ENCODE assay signal across 18 cellular contexts in the genomic region with DNA sequence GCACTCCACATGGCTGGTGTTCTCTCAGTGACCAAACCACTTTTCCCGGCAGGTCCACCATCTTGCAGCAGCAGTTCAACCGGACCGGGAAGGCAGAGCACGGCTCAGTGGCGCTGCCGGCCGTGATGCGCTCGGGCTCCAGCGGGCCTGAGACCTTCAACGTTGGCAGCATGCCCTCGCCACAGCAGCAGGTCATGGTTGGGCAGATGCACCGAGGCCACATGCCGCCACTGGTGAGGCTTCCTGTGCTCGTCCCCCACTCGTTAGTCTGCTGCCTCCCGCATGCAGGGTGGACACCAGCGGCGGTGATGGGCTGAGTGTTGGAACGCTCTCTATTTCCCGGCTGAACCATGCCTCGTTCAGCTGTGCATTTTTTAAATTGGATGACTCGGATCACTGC.
DNase-seq lines count a peak whose midpoint lies in the region; ATAC-seq and TF ChIP-seq lines count a peak whose summit lies in the region.
"Had no signal": no experiment of that assay in that cellular context is flagged by ENCODE, and none has a peak within 500 bp of the region (broad histone marks: within the 10 kb centered on the region; RNA-seq: fewer than 3 reads in every experiment).

No MANE protein-coding gene starts in this region.

- H4K91ac ChIP-seq in neuronal stem cell (ENCODE audit: low read depth, low read length, poor library complexity), result no peak overlapping the region

- H2BK15ac ChIP-seq in neuronal stem cell (ENCODE audit: low read length), result no peak overlapping the region

- no peak overlapping the region for H3K23ac ChIP-seq in neuronal stem cell (ENCODE audit: low read depth, low read length, poor library complexity)

- H3K27me3 Mint-ChIP-seq in endothelial cell (ENCODE audit: unreplicated experiment), result peaks cover 2% of the 10 kb centered on the region
- H3K27me3 Mint-ChIP-seq: B cell; CD4-positive, CD25-positive, alpha-beta regulatory T cell had no signal

- no peak overlapping the region for H4K8ac ChIP-seq in neuronal stem cell (ENCODE audit: low read depth, low read length)

- no peak overlapping the region for H3K4me3 Mint-ChIP-seq in endothelial cell (ENCODE audit: unreplicated experiment)
- H3K4me3 Mint-ChIP-seq: B cell; CD4-positive, CD25-positive, alpha-beta regulatory T cell; CD8-positive, alpha-beta T cell had no signal

- H3K36me3 Mint-ChIP-seq in endothelial cell (ENCODE audit: low read depth, unreplicated experiment), result peaks cover 8% of the 10 kb centered on the region
- H3K36me3 Mint-ChIP-seq: CD4-positive, CD25-positive, alpha-beta regulatory T cell; CD8-positive, alpha-beta T cell had no signal

- H2BK120ac ChIP-seq in neuronal stem cell (ENCODE audit: low read depth, low read length), result no peak overlapping the region

- no peaks in the 10 kb centered on the region for H3K9me3 ChIP-seq in neuronal stem cell (replicated peaks in 1 of 2; ENCODE audit: control insufficient read depth in 2 of 2, insufficient read depth in 1 of 2, low read depth in 1 of 2, low read length in 2 of 2)
- H3K9me3 ChIP-seq in HAP-1, result no peaks in the 10 kb centered on the region
- H3K9me3 ChIP-seq: BLaER1, Caco-2 had no signal

- H3K36me3 ChIP-seq in neuronal stem cell (replicated peaks in 1 of 2; ENCODE audit: control insufficient read depth in 2 of 2, insufficient read depth in 2 of 2, low read length in 2 of 2) (peaks cover 2 to 26% of the 10 kb centered on the region in 2 donors), HAP-1 (replicated peaks) (no peaks in the 10 kb centered on the region)
- H3K36me3 ChIP-seq: BLaER1 had no signal

- no peak overlapping the region for H2AFZ ChIP-seq in neuronal stem cell (ENCODE audit: low read length)
- H2AFZ ChIP-seq: GM23248 had no signal

- no peak for ATAC-seq in HG03108 (IDR thresholded peaks at IDR 0.05; ENCODE audit: unreplicated experiment)
- ATAC-seq: CD8-positive, alpha-beta T cell; HCT116 had no signal

- no peak for TF ChIP-seq CTCF in endothelial cell (IDR thresholded peaks at IDR 0.05; ENCODE audit: unreplicated experiment)

- H2AK5ac ChIP-seq in neuronal stem cell (ENCODE audit: low read depth, low read length), result no peak overlapping the region

- H3K4ac ChIP-seq in neuronal stem cell (ENCODE audit: low read length), result no peak overlapping the region

- no peak overlapping the region for H3K4me2 ChIP-seq in neuronal stem cell (ENCODE audit: insufficient read depth, low read length, poor library complexity, severe bottlenecking)
- H3K4me2 ChIP-seq: BLaER1 had no signal

- H3K27me3 ChIP-seq in neuronal stem cell (ENCODE audit: control insufficient read depth in 3 of 3, insufficient read depth in 3 of 3, low read depth in 1 of 3, low read length in 3 of 3) (no peaks in the 10 kb centered on the region), HAP-1 (ENCODE audit: low read depth) (no peaks in the 10 kb centered on the region)
- H3K27me3 ChIP-seq: BLaER1 had no signal

- H3K4me3 ChIP-seq in neuronal stem cell (ENCODE audit: low read length in 2 of 2), result no peak overlapping the region
- no peak overlapping the region for H3K4me3 ChIP-seq in HAP-1
- H3K4me3 ChIP-seq: BLaER1, GM23248 had no signal

- H3K27ac ChIP-seq in neuronal stem cell (replicated peaks; ENCODE audit: low read length), result no peak overlapping the region
- H3K27ac ChIP-seq: 22Rv1, BLaER1, C4-2B, GM23248 had no signal

- H3K9ac ChIP-seq in neuronal stem cell (ENCODE audit: low read depth, low read length, poor library complexity), result no peak overlapping the region
- H3K9ac ChIP-seq: BLaER1, GM23248 had no signal

- H2BK5ac ChIP-seq in neuronal stem cell (ENCODE audit: low read length), result no peak overlapping the region

- H3K4me1 ChIP-seq in neuronal stem cell (ENCODE audit: control insufficient read depth in 2 of 2, insufficient read depth in 1 of 2, low read depth in 1 of 2, low read length in 2 of 2), result peaks cover 0 to 2% of the 10 kb centered on the region in 2 donors
- H3K4me1 ChIP-seq in HAP-1, result no peaks in the 10 kb centered on the region
- H3K4me1 ChIP-seq: BLaER1, Caco-2 had no signal

- peak; percentile 4 for DNase-seq in DMS79 (lab: John Stamatoyannopoulos, UW)
- no peak for DNase-seq in DMS79 treated with DMSO at 0.1 percent for 48 hours (lab: John Stamatoyannopoulos, UW)
- DNase-seq in endothelial cell (ENCODE audit: low spot score), result no peak
- DNase-seq in neuronal stem cell (ENCODE audit: low spot score), result no peak
- DNase-seq in activated CD8-positive, alpha-beta memory T cell treated with anti-CD3 and anti-CD28 coated beads, Interleukin-2, amount 50 U/mL, for 48 hours, result no peak
- no peak for DNase-seq in HAP-1 (ENCODE audit: low spot score in 2 of 2)
- DNase-seq: Caco-2; CD4-positive, CD25-positive, alpha-beta regulatory T cell; CD8-positive, alpha-beta T cell; DMS153; GF-D8; GM23248 had no signal

- H3K4me1 Mint-ChIP-seq in endothelial cell (ENCODE audit: unreplicated experiment), result peaks cover 5% of the 10 kb centered on the region
- H3K4me1 Mint-ChIP-seq: B cell; CD4-positive, CD25-positive, alpha-beta regulatory T cell had no signal

- WGBS in neuronal stem cell (ENCODE audit: extremely low coverage in 2 of 2, insufficient read length in 2 of 2, insufficient replicate concordance in 1 of 2), 2 donors, result no CpG with 5 or more reads among the region's 23 CpGs

- no peaks in the 10 kb centered on the region for H3K9me3 Mint-ChIP-seq in endothelial cell (ENCODE audit: unreplicated experiment)
- H3K9me3 Mint-ChIP-seq: CD8-positive, alpha-beta T cell had no signal

- H3K79me1 ChIP-seq in neuronal stem cell (ENCODE audit: low read depth, low read length), result no peaks in the 10 kb centered on the region

- H3K14ac ChIP-seq in neuronal stem cell (ENCODE audit: low read length), result no peak overlapping the region

- H2BK12ac ChIP-seq in neuronal stem cell (ENCODE audit: low read length), result no peak overlapping the region

- in situ Hi-C loops in HAP-1 (cut with MboI; ENCODE audit: low sequenced_read_pairs), result no loop called here

- peak overlapping the region; percentile 63 for H3K18ac ChIP-seq in neuronal stem cell (ENCODE audit: low read length)

- H3K27ac Mint-ChIP-seq in endothelial cell (ENCODE audit: unreplicated experiment), result peak overlapping the region; percentile 48
- H3K27ac Mint-ChIP-seq: B cell; CD4-positive, CD25-positive, alpha-beta regulatory T cell; CD8-positive, alpha-beta T cell had no signal
